30 cellular contexts compared by ENCODE assay signal in genomic region chr2:183172220-183172887, GRCh38. TPM values are rescaled to one million over a fixed set of nuclear protein-coding genes. Genes with fewer than 3 reads are reported as not detected.
DNase-seq lines count a peak whose midpoint lies in the region; ATAC-seq and TF ChIP-seq lines count a peak whose summit lies in the region.
"Had no signal": no experiment of that assay in that cellular context is flagged by ENCODE, and none has a peak within 500 bp of the region (broad histone marks: within the 10 kb centered on the region; RNA-seq: fewer than 3 reads in every experiment).

No MANE protein-coding gene starts in this region.

- H3K4me3 ChIP-seq in WERI-Rb-1 (ENCODE audit: low read depth, low read length): no peak overlapping the region
- no peak overlapping the region for H3K4me3 ChIP-seq in iPS-15b (ENCODE audit: low read depth, low read length)
- H3K4me3 ChIP-seq in aorta (ENCODE audit: low read length in 2 of 2): no peak overlapping the region
- no peak overlapping the region for H3K4me3 ChIP-seq in MG63
- H3K4me3 ChIP-seq: colonic mucosa, GM23248, left ventricle myocardium inferior, SJSA1, suprapubic skin had no signal

- H3K27me3 ChIP-seq in WERI-Rb-1 (ENCODE audit: insufficient read depth, low read depth, severe bottlenecking) (no peaks in the 10 kb centered on the region), iPS-15b (ENCODE audit: control insufficient read depth, insufficient read depth, low read length) (no peaks in the 10 kb centered on the region), aorta (ENCODE audit: control insufficient read depth in 1 of 2, insufficient read depth in 2 of 2, low read length in 1 of 2) (no peaks in the 10 kb centered on the region), MG63 (no peaks in the 10 kb centered on the region)
- H3K27me3 ChIP-seq: colonic mucosa, SJSA1, suprapubic skin had no signal

- ATAC-seq in aorta (ENCODE audit: low FRiP score) (peak; percentile 41), HG02623 (IDR thresholded peaks at IDR 0.05; ENCODE audit: unreplicated experiment) (no peak)
- ATAC-seq: activated CD4-positive, CD25-positive, alpha-beta regulatory T cell treated with anti-CD3 and anti-CD28 coated beads, Interleukin-2, amount 50 U/mL, for 24 hours had no signal

- H3K36me3 ChIP-seq in WERI-Rb-1 (no peaks in the 10 kb centered on the region), iPS-15b (ENCODE audit: control insufficient read depth, insufficient read depth, low read length) (no peaks in the 10 kb centered on the region), aorta (ENCODE audit: control insufficient read depth in 1 of 2, insufficient read depth in 2 of 2, low read length in 1 of 2) (no peaks in the 10 kb centered on the region), MG63 (peaks cover 14% of the 10 kb centered on the region)
- H3K36me3 ChIP-seq: colonic mucosa, left ventricle myocardium inferior, SJSA1, suprapubic skin had no signal

- H3K4me1 ChIP-seq in iPS-15b (ENCODE audit: control insufficient read depth, insufficient read depth, low read length) (no peaks in the 10 kb centered on the region), aorta (ENCODE audit: control insufficient read depth in 1 of 2, insufficient read depth in 2 of 2, low read length in 2 of 2) (no peaks in the 10 kb centered on the region)
- H3K4me1 ChIP-seq: colonic mucosa, parathyroid adenoma, SJSA1 had no signal

- peak overlapping the region; percentile 47 for H3K9ac ChIP-seq in iPS-15b (ENCODE audit: low read depth, low read length)
- H3K9ac ChIP-seq: GM23248, parathyroid adenoma had no signal

- WGBS in aorta, 2 donors: 92 to 93% methylated on average over 6 of the region's 6 CpGs

- H3K9me3 ChIP-seq in WERI-Rb-1 (ENCODE audit: severe bottlenecking) (no peaks in the 10 kb centered on the region), iPS-15b (ENCODE audit: control insufficient read depth, insufficient read depth, low read length) (no peaks in the 10 kb centered on the region), aorta (ENCODE audit: control insufficient read depth, low read length) (no peaks in the 10 kb centered on the region), MG63 (peaks cover 5% of the 10 kb centered on the region)
- H3K9me3 ChIP-seq: colonic mucosa, SJSA1, suprapubic skin had no signal

- peak; percentile 27; the same call in 1 of the 2 replicates for TF ChIP-seq CTCF in WERI-Rb-1 (IDR thresholded peaks at IDR 0.05; ENCODE audit: low read depth, low read length)

- intact Hi-C loops in aorta (cut with DNase I): no loop called here

- peak; percentile 60 for DNase-seq in activated effector memory CD4-positive, alpha-beta T cell treated with anti-CD3 and anti-CD28 coated beads, Interleukin-2, amount 50 U/mL, for 16 hours
- no peak for DNase-seq in activated effector memory CD4-positive, alpha-beta T cell treated with Interleukin-2 at 50 U/mL for 16 hours
- DNase-seq in WERI-Rb-1 (no peak), aorta (no peak), MG63 (no peak), SKM-1 (lab: John Stamatoyannopoulos, UW; ENCODE audit: unreplicated experiment) (no peak)
- DNase-seq: activated CD4-positive, alpha-beta T cell treated with anti-CD3 and anti-CD28 coated beads, Interleukin-2, amount 50 U/mL, for 48 hours; activated naive CD4-positive, alpha-beta T cell treated with anti-CD3 and anti-CD28 coated beads for 36 hours; AML-193; amygdala; Calu3; CD4-positive, CD25-positive, alpha-beta regulatory T cell; colonic mucosa; effector CD8-positive, alpha-beta T cell; GM23248; hippocampal formation; Kasumi-1; left ventricle myocardium inferior; MV-4-11; NCI-H1436; NCI-H226; small intestine; stimulated activated naive CD4-positive, alpha-beta T cell treated with Interleukin-2 at 50 U/mL for 16 hours had no signal

- no peak overlapping the region for H3K27ac ChIP-seq in WERI-Rb-1
- no peak overlapping the region for H3K27ac ChIP-seq in aorta (ENCODE audit: low read depth in 1 of 2, low read length in 2 of 2)
- H3K27ac ChIP-seq: colonic mucosa, epithelial cell of prostate, GM23248, left ventricle myocardium inferior, parathyroid adenoma, SJSA1, suprapubic skin had no signal

RNA-seq across cellular contexts. Expression of gene NUP35, which starts 48.1 kb away (rescaled TPM):
- total RNA-seq in aorta: 10 to 100 TPM; 14.1 to 17.0 TPM
- 1 to 10 TPM; 7.1 to 7.3 TPM for polyA plus RNA-seq in aorta
- 25.7 and 31.1 TPM in 2 replicates for total RNA-seq in MG63 (2014; rRNA removed; shearing (Covaris generic); ENCODE audit: low replicate concordance)
